In the genomic region with DNA sequence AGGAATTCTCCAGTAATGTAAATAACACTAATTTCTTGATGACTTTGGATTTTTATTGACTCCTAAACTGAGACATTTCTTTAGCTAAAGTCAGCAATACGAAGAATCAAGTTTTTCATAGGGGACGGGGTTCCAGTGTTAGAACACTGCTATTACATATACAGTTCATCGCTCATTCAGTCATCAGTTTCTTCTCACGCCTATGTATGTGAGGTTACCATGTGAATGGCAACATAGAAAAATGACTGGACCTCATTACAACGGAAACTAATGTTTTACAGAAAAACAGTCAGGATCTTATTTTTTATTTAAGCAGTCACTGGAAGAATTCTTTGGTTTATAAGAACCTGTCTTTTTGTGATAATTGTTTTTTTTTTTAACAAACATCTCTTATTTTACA, we compare ENCODE assay signal across 16 cellular contexts. TPM values are rescaled to one million over a fixed set of nuclear protein-coding genes. Genes with fewer than 3 reads are reported as not detected.
DNase-seq lines count a peak whose midpoint lies in the region; ATAC-seq and TF ChIP-seq lines count a peak whose summit lies in the region.
"Had no signal": no experiment of that assay in that cellular context is flagged by ENCODE, and none has a peak within 500 bp of the region (broad histone marks: within the 10 kb centered on the region; RNA-seq: fewer than 3 reads in every experiment).

No MANE protein-coding gene starts in this region.

- ATAC-seq in RWPE2 (ENCODE audit: low read depth): no peak
- ATAC-seq in GM18909 (IDR thresholded peaks at IDR 0.05; ENCODE audit: poor library complexity, unreplicated experiment): no peak
- ATAC-seq: naive thymus-derived CD8-positive, alpha-beta T cell had no signal

- H3K4me3 ChIP-seq in ACC112 (ENCODE audit: low read depth, low read length) (no peak overlapping the region), RWPE2 (ENCODE audit: severe bottlenecking) (no peak overlapping the region), hepatocyte (no peak overlapping the region), skeletal muscle tissue (ENCODE audit: low read length in 3 of 3) (no peak overlapping the region)

- peak overlapping the region; percentile 99 for H3K27ac ChIP-seq in ACC112 (ENCODE audit: low read depth, low read length)
- H3K27ac ChIP-seq in RWPE2 (ENCODE audit: poor library complexity, severe bottlenecking): peak overlapping the region; percentile 91
- H3K27ac ChIP-seq in hepatocyte: peak overlapping the region; percentile 54
- peak overlapping the region; percentile 38 for H3K27ac ChIP-seq in skeletal muscle tissue (ENCODE audit: low read depth, low read length)
- H3K27ac ChIP-seq: VCaP had no signal

- no peaks in the 10 kb centered on the region for H3K27me3 ChIP-seq in ACC112 (ENCODE audit: insufficient read depth, low read length)
- no peaks in the 10 kb centered on the region for H3K27me3 ChIP-seq in RWPE2 (ENCODE audit: insufficient read depth, poor library complexity, severe bottlenecking)
- H3K27me3 ChIP-seq in hepatocyte: no peaks in the 10 kb centered on the region
- no peaks in the 10 kb centered on the region for H3K27me3 ChIP-seq in skeletal muscle tissue (ENCODE audit: control insufficient read depth in 3 of 3, insufficient read depth in 3 of 3, low read length in 3 of 3)

- peaks cover 32% of the 10 kb centered on the region for H3K4me1 ChIP-seq in ACC112 (ENCODE audit: control insufficient read depth, insufficient read depth, low read length, unreplicated experiment)
- H3K4me1 ChIP-seq in RWPE2 (ENCODE audit: insufficient read depth, poor library complexity, severe bottlenecking): peaks cover 41% of the 10 kb centered on the region
- H3K4me1 ChIP-seq in hepatocyte (ENCODE audit: insufficient read depth): peaks cover 14% of the 10 kb centered on the region
- H3K4me1 ChIP-seq in skeletal muscle tissue (ENCODE audit: control insufficient read depth in 3 of 3, insufficient read depth in 3 of 3, low read length in 3 of 3): peaks cover 0 to 5% (median 0%) of the 10 kb centered on the region in 3 donors

- no peak overlapping the region for H2AFZ ChIP-seq in ACC112 (ENCODE audit: low read length, unreplicated experiment)
- H2AFZ ChIP-seq in hepatocyte: no peak overlapping the region

- peaks cover 6% of the 10 kb centered on the region; the same call in 1 of the 2 replicates for H3K36me3 ChIP-seq in ACC112 (ENCODE audit: insufficient read depth, low read length)
- peaks cover 18% of the 10 kb centered on the region for H3K36me3 ChIP-seq in RWPE2 (ENCODE audit: low read depth)
- no peaks in the 10 kb centered on the region for H3K36me3 ChIP-seq in hepatocyte (replicated peaks; ENCODE audit: insufficient read depth, low read depth)
- H3K36me3 ChIP-seq in skeletal muscle tissue (ENCODE audit: control insufficient read depth in 3 of 3, insufficient read depth in 3 of 3, low read length in 3 of 3): no peaks in the 10 kb centered on the region

- DNase-seq in RWPE2 (ENCODE audit: low spot score): no peak
- DNase-seq in hepatocyte (ENCODE audit: low spot score): no peak
- DNase-seq in DMS 273 treated with DMSO at 0.1 percent for 48 hours (lab: John Stamatoyannopoulos, UW): no peak
- no peak for DNase-seq in NCI-H1436 (lab: John Stamatoyannopoulos, UW)
- no peak for DNase-seq in activated CD8-positive, alpha-beta memory T cell treated with anti-CD3 and anti-CD28 coated beads, Interleukin-2, amount 50 U/mL, for 48 hours
- DNase-seq: activated CD8-positive, alpha-beta memory T cell treated with anti-CD3 and anti-CD28 coated beads for 24 hours; amygdala; naive thymus-derived CD8-positive, alpha-beta T cell; NCI-H2081; NCI-H526 treated with DMSO at 0.1 percent for 48 hours; OCI-M1; stimulated activated CD4-positive, alpha-beta T cell treated with anti-CD3 and anti-CD28 coated beads, Interleukin-4, amount 100 ng/mL, for 24 hours had no signal

- no peak for TF ChIP-seq CTCF in RWPE2 (IDR thresholded peaks at IDR 0.05; ENCODE audit: poor library complexity, severe bottlenecking)
- no peak for TF ChIP-seq CTCF in hepatocyte (IDR thresholded peaks at IDR 0.05; ENCODE audit: poor library complexity)

- WGBS in hepatocyte (ENCODE audit: low lambda C conversion rate, missing lambda C conversion rate): 77% methylated on average over 5 of the region's 5 CpGs

- H3K79me2 ChIP-seq in ACC112 (ENCODE audit: control insufficient read depth, insufficient read depth, low read length, unreplicated experiment): no peaks in the 10 kb centered on the region
- no peaks in the 10 kb centered on the region for H3K79me2 ChIP-seq in hepatocyte

- H3K4me2 ChIP-seq in hepatocyte: no peak overlapping the region

- H3K9ac ChIP-seq in skeletal muscle tissue (ENCODE audit: low read depth in 1 of 3, low read length in 3 of 3): no peak overlapping the region

- H4K20me1 ChIP-seq in hepatocyte (ENCODE audit: insufficient read depth, poor library complexity, severe bottlenecking): no peaks in the 10 kb centered on the region

- H3K9me3 ChIP-seq in RWPE2 (ENCODE audit: severe bottlenecking): no peaks in the 10 kb centered on the region
- no peaks in the 10 kb centered on the region for H3K9me3 ChIP-seq in hepatocyte (ENCODE audit: low read depth)
- H3K9me3 ChIP-seq in skeletal muscle tissue (ENCODE audit: control insufficient read depth in 3 of 3, low read length in 3 of 3): no peaks in the 10 kb centered on the region

- H3K9me2 ChIP-seq in hepatocyte (replicated peaks; ENCODE audit: insufficient read depth): no peaks in the 10 kb centered on the region

RNA-seq across cellular contexts. Expression of gene THADA, which starts 56.4 kb away (rescaled TPM):
- total RNA-seq in hepatocyte: 18.8 and 19.8 TPM in 2 replicates
- 10.8 and 14.4 TPM in 2 replicates for polyA plus RNA-seq in hepatocyte
- 50.6 TPM for total RNA-seq in skeletal muscle tissue

Comparison
In these comparisons a context has a peak if more than half of its experiments do, and no peak if none do; other contexts are left out.
1. H3K27ac ChIP-seq: peak in every context shown above with its lines; median percentile 99 in ACC112; 91 in RWPE2; 54 in hepatocyte; 38 in skeletal muscle tissue.